In the genomic region with DNA sequence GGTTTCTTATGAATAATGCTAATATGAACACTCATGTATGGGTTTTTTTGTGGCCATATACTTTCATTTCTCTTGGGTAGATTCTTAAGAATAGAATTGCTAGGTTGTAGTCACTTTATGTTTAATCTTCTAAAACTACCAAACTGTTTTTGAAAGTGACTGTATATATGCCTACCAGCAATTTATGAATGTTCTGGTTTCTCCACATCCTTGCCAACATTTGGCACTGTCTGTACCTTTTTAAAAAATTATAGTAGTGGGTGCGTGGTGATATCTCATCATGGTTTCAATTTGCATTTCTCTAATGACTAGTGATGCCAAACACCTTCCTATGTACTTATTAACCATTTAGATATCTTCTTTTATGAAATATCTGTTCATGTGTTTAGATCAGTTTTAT, we compare ENCODE assay signal across 30 cellular contexts.
"Had no signal": no experiment of that assay in that cellular context is flagged by ENCODE, and none has a peak within 500 bp of the region (broad histone marks: within the 10 kb centered on the region; RNA-seq: fewer than 3 reads in every experiment).

No MANE protein-coding gene starts in this region.

- H3K4me3 ChIP-seq: coronary artery, dorsolateral prefrontal cortex had no signal

- DNase-seq: activated B cell treated with CpG ODN at 0.5 μM for 24 hours; activated CD4-positive, alpha-beta memory T cell treated with anti-CD3 and anti-CD28 coated beads for 36 hours; activated CD4-positive, alpha-beta T cell treated with anti-CD3 and anti-CD28 coated beads for 1 hour; activated CD4-positive, alpha-beta T cell treated with anti-CD3 and anti-CD28 coated beads, Interleukin-2, amount 10 ng/mL, durations not matched to agents 24 days and 14 days; activated CD8-positive, alpha-beta memory T cell treated with anti-CD3 and anti-CD28 coated beads for 24 hours; activated gamma-delta T cell; activated naive CD4-positive, alpha-beta T cell; activated naive CD4-positive, alpha-beta T cell treated with anti-CD3 and anti-CD28 coated beads, Interleukin-2, amount 10 ng/mL, durations not matched to agents 7 days and 5 days; activated T-cell treated with anti-CD3 and anti-CD28 coated beads, Interleukin-2, amount 50 U/mL, for 1 hour; amniotic stem cell; anterior cingulate cortex; brain microvascular endothelial cell; dorsolateral prefrontal cortex; effector memory CD4-positive, alpha-beta T cell; endodermal cell; foreskin fibroblast; T-helper 1 cell; T-helper 17 cell; T1000; WERI-Rb-1 had no signal

- H3K27ac Mint-ChIP-seq: activated B cell treated with CpG ODN at 0.5 μM for 24 hours; activated CD4-positive, alpha-beta memory T cell treated with anti-CD3 and anti-CD28 coated beads for 36 hours; activated CD4-positive, alpha-beta T cell treated with anti-CD3 and anti-CD28 coated beads, Interleukin-2, amount 10 ng/mL, durations not matched to agents 24 days and 14 days; activated naive CD4-positive, alpha-beta T cell treated with anti-CD3 and anti-CD28 coated beads, Interleukin-2, amount 10 ng/mL, durations not matched to agents 7 days and 5 days; activated naive CD8-positive, alpha-beta T cell; activated T-helper 1 cell treated with anti-CD3 and anti-CD28 coated beads, Interleukin-12 subunit alpha, Interleukin-12 subunit beta, Interleukin-2, Interleukin-4 antibody, amounts not matched to agents 30 ng/mL and 10 ng/mL and 1 ng/mL, durations not matched to agents 14 hours and 24 hours and 36 hours; dendritic cell treated with granulocyte-macrophage colony-stimulating factor and Interleukin-4, amounts not matched to agents 40 ng/mL and 50 ng/mL, for 4 days; endodermal cell; T-helper 17 cell; T-helper 2 cell treated with Interferon-gamma antibody and Interleukin-4, amounts not matched to agents 5 μg/mL and 100 μg/mL, for 36 hours had no signal

- H3K4me1 Mint-ChIP-seq: activated naive CD4-positive, alpha-beta T cell treated with anti-CD3 and anti-CD28 coated beads, Interleukin-2, amount 10 ng/mL, durations not matched to agents 7 days and 5 days; central memory CD8-positive, alpha-beta T cell; endodermal cell had no signal

- H3K27ac ChIP-seq: brain microvascular endothelial cell, coronary artery, dorsolateral prefrontal cortex, WERI-Rb-1 had no signal

- ATAC-seq: esophagus mucosa, T-helper 17 cell had no signal

- H3K27me3 ChIP-seq: brain microvascular endothelial cell, dorsolateral prefrontal cortex had no signal

- H3K36me3 ChIP-seq: brain microvascular endothelial cell, WERI-Rb-1 had no signal

- H3K27me3 Mint-ChIP-seq: activated B cell treated with CpG ODN at 0.5 μM for 24 hours; activated CD4-positive, alpha-beta memory T cell treated with anti-CD3 and anti-CD28 coated beads for 36 hours; activated CD4-positive, alpha-beta T cell treated with anti-CD3 and anti-CD28 coated beads, Interleukin-2, amount 10 ng/mL, durations not matched to agents 24 days and 14 days; activated naive CD4-positive, alpha-beta T cell treated with anti-CD3 and anti-CD28 coated beads, Interleukin-2, amount 10 ng/mL, durations not matched to agents 7 days and 5 days; activated naive CD8-positive, alpha-beta T cell; central memory CD8-positive, alpha-beta T cell; dendritic cell treated with granulocyte-macrophage colony-stimulating factor and Interleukin-4, amounts not matched to agents 40 ng/mL and 50 ng/mL, for 4 days; T-helper 17 cell had no signal

- H3K4me3 Mint-ChIP-seq: activated B cell treated with CpG ODN at 0.5 μM for 24 hours; activated CD4-positive, alpha-beta memory T cell treated with anti-CD3 and anti-CD28 coated beads for 36 hours; activated CD4-positive, alpha-beta T cell treated with anti-CD3 and anti-CD28 coated beads, Interleukin-2, amount 10 ng/mL, durations not matched to agents 24 days and 14 days; activated naive CD4-positive, alpha-beta T cell treated with anti-CD3 and anti-CD28 coated beads, Interleukin-2, amount 10 ng/mL, durations not matched to agents 7 days and 5 days; activated naive CD8-positive, alpha-beta T cell; activated T-helper 1 cell treated with anti-CD3 and anti-CD28 coated beads, Interleukin-12 subunit alpha, Interleukin-12 subunit beta, Interleukin-2, Interleukin-4 antibody, amounts not matched to agents 30 ng/mL and 10 ng/mL and 1 ng/mL, durations not matched to agents 14 hours and 24 hours and 36 hours; central memory CD8-positive, alpha-beta T cell; dendritic cell treated with granulocyte-macrophage colony-stimulating factor and Interleukin-4, amounts not matched to agents 40 ng/mL and 50 ng/mL, for 4 days; endodermal cell; T-helper 17 cell; T-helper 2 cell treated with Interferon-gamma antibody and Interleukin-4, amounts not matched to agents 5 μg/mL and 100 μg/mL, for 36 hours had no signal

- H3K9me3 Mint-ChIP-seq: activated B cell treated with CpG ODN at 0.5 μM for 24 hours; activated CD4-positive, alpha-beta memory T cell treated with anti-CD3 and anti-CD28 coated beads for 36 hours; activated CD4-positive, alpha-beta T cell treated with anti-CD3 and anti-CD28 coated beads, Interleukin-2, amount 10 ng/mL, durations not matched to agents 24 days and 14 days; activated naive CD4-positive, alpha-beta T cell treated with anti-CD3 and anti-CD28 coated beads, Interleukin-2, amount 10 ng/mL, durations not matched to agents 7 days and 5 days; activated T-helper 1 cell treated with anti-CD3 and anti-CD28 coated beads, Interleukin-12 subunit alpha, Interleukin-12 subunit beta, Interleukin-2, Interleukin-4 antibody, amounts not matched to agents 30 ng/mL and 10 ng/mL and 1 ng/mL, durations not matched to agents 14 hours and 24 hours and 36 hours; central memory CD8-positive, alpha-beta T cell; dendritic cell treated with granulocyte-macrophage colony-stimulating factor and Interleukin-4, amounts not matched to agents 40 ng/mL and 50 ng/mL, for 4 days; endodermal cell; T-helper 2 cell treated with Interferon-gamma antibody and Interleukin-4, amounts not matched to agents 5 μg/mL and 100 μg/mL, for 36 hours had no signal

- FAIRE-seq: astrocyte, bronchial epithelial cell, frontal cortex had no signal
